ENCODE assay signal across 7 cellular contexts in the genomic region with DNA sequence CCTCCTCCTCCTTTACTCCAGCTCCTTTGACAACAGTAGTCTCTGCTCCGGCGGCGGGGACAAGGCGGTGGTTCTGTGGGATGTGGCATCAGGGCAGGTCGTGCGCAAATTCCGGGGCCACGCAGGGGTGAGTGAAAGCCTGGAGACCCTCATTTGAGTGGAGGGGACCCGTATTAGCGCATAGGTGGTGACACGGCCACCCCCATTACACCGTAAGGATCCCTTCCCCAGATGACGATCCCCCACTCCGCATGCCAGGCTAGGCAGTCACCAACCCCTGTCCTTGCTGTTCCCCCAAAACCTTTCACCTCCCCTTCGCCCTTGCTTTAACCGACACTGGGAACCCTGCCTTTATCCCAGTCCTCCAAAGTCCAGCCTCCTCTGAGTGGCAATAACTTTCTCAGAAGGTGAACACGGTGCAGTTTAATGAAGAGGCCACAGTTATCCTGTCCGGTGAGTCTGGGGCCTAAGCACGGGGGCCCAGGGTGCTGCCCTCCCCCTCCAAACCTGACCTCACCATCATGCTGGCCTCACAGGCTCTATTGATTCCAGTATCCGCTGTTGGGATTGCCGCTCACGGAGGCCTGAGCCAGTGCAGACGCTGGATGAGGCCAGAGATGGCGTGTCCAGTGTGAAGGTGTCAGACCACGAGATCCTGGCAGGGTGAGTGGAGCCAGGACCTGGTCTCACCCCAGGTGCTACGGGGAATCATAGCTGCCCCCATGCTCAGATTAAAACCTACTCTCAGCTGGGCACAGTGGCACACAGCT. TPM values are rescaled to one million over a fixed set of nuclear protein-coding genes. Genes with fewer than 3 reads are reported as not detected.
DNase-seq lines count a peak whose midpoint lies in the region; ATAC-seq, FAIRE-seq and TF ChIP-seq lines count a peak whose summit lies in the region.

No MANE protein-coding gene starts in this region.

- no peak for TF ChIP-seq POLR2A in stomach (IDR thresholded peaks at IDR 0.05)

- H3K27ac ChIP-seq in HL-60 (replicated peaks) (peak overlapping the region; percentile 99), iPS-20b (ENCODE audit: low read length) (peak overlapping the region; percentile 96), stomach (peak overlapping the region; percentile 92 to 98 (median 96))

- H3K9me3 Mint-ChIP-seq in activated naive CD4-positive, alpha-beta T cell treated with anti-CD3 and anti-CD28 coated beads, Interleukin-2, amount 50 U/mL, for 72 hours, result no peaks in the 10 kb centered on the region

- FAIRE-seq in urothelium cell line (lab: Jason Lieb, UNC), result no peak

- H3K4me1 ChIP-seq in iPS-20b (ENCODE audit: insufficient read depth, low read length), result 0 out of 2 replicates have a peak, but pooled peaks cover 5% of the 10 kb centered on the region
- H3K4me1 ChIP-seq in stomach, result peaks cover 33 to 61% (median 51%) of the 10 kb centered on the region in 4 donors

- TF ChIP-seq CTCF in HL-60 (IDR thresholded peaks at IDR 0.05; ENCODE audit: insufficient read depth, low read length) (no peak), stomach (IDR thresholded peaks at IDR 0.05) (no peak)

- H3K27me3 ChIP-seq in HL-60 (ENCODE audit: insufficient read depth, poor library complexity, severe bottlenecking), result no peaks in the 10 kb centered on the region
- H3K27me3 ChIP-seq in iPS-20b (ENCODE audit: insufficient read depth, low read length), result no peaks in the 10 kb centered on the region
- H3K27me3 ChIP-seq in stomach, result no peaks in the 10 kb centered on the region

- peak overlapping the region; percentile 98 to 100 for H3K27ac Mint-ChIP-seq in activated naive CD4-positive, alpha-beta T cell treated with anti-CD3 and anti-CD28 coated beads, Interleukin-2, amount 50 U/mL, for 72 hours

- WGBS in stomach, 5 donors, result 33 to 47% (median 34%) methylated on average over 19 to 26 of the region's 26 CpGs

- peaks cover 30 to 34% of the 10 kb centered on the region in 2 donors for H3K36me3 Mint-ChIP-seq in activated naive CD4-positive, alpha-beta T cell treated with anti-CD3 and anti-CD28 coated beads, Interleukin-2, amount 50 U/mL, for 72 hours

- H3K9me3 ChIP-seq in iPS-20b (ENCODE audit: insufficient read depth, low read depth, low read length), result no peaks in the 10 kb centered on the region
- H3K9me3 ChIP-seq in stomach, result no peaks in the 10 kb centered on the region

- no peak for DNase-seq in HL-60 (ENCODE audit: low read depth in 1 of 2, low spot score in 1 of 2)
- DNase-seq in activated naive CD4-positive, alpha-beta T cell treated with anti-CD3 and anti-CD28 coated beads, Interleukin-2, amount 50 U/mL, for 72 hours (ENCODE audit: low spot score in 2 of 2), result no peak
- no peak for DNase-seq in stomach
- DNase-seq in dermis blood vessel endothelial cell, result no peak
- DNase-seq in activated gamma-delta T cell (lab: John Stamatoyannopoulos, UW), result no peak
- DNase-seq in urothelium cell line (ENCODE audit: low spot score), result no peak

- intact Hi-C loops in stomach (cut with DNase I; ENCODE audit: low total_unique reads), result loop anchor here (10.0 kb wide), 1 partner anchor 106 kb away; no protein-coding TSS in a partner anchor

- peak overlapping the region; percentile 97; the same call in 1 of the 2 replicates for H3K9ac ChIP-seq in iPS-20b (ENCODE audit: low read depth, low read length)

- TF ChIP-seq EP300 in stomach (IDR thresholded peaks at IDR 0.05), result no peak

- peaks cover 36% of the 10 kb centered on the region for H3K36me3 ChIP-seq in iPS-20b (ENCODE audit: insufficient read depth, low read depth, low read length)
- H3K36me3 ChIP-seq in stomach, result peaks cover 29 to 39% (median 37%) of the 10 kb centered on the region in 4 donors

- peak overlapping the region; percentile 86 for H3K4me3 ChIP-seq in HL-60 (replicated peaks; ENCODE audit: insufficient read depth, low read length)
- H3K4me3 ChIP-seq in iPS-20b (ENCODE audit: low read length), result peak overlapping the region; percentile 95
- H3K4me3 ChIP-seq in stomach, result peak overlapping the region; percentile 78 to 97 (median 88)

- no peak for ATAC-seq in activated naive CD4-positive, alpha-beta T cell treated with anti-CD3 and anti-CD28 coated beads, Interleukin-2, amount 50 U/mL, for 72 hours

RNA-seq across cellular contexts. Expression of a gene that starts 3.7 kb away (rescaled TPM):
- 10 to 100 TPM; 14.9 to 21.8 TPM for total RNA-seq in activated naive CD4-positive, alpha-beta T cell treated with anti-CD3 and anti-CD28 coated beads, Interleukin-2, amount 50 U/mL, for 72 hours
- 10 to 100 TPM in 1 of 5 donors, 1 to 10 TPM in 4; 1.4 to 12.9 (median 9.6) TPM for total RNA-seq in stomach
- 10 to 100 TPM; 20.6 to 33.4 (median 32.7) TPM for polyA plus RNA-seq in stomach
- total RNA-seq in dermis blood vessel endothelial cell, result 6.3 and 8.3 TPM in 2 replicates

RNA-seq across cellular contexts. Expression of a gene that starts 3.8 kb away (rescaled TPM):
- 100 to 1,000 TPM; 136 to 174 TPM for total RNA-seq in activated naive CD4-positive, alpha-beta T cell treated with anti-CD3 and anti-CD28 coated beads, Interleukin-2, amount 50 U/mL, for 72 hours
- 100 to 1,000 TPM in 4 of 5 donors, 10 to 100 TPM in 1; 41.7 to 429 (median 117) TPM for total RNA-seq in stomach
- polyA plus RNA-seq in stomach, result 10 to 100 TPM; 20.6 to 59.0 (median 42.1) TPM
- total RNA-seq in dermis blood vessel endothelial cell, result 59.7 and 66.4 TPM in 2 replicates

RNA-seq across cellular contexts. Expression of a gene that starts 11.3 kb away (rescaled TPM):
- total RNA-seq in activated naive CD4-positive, alpha-beta T cell treated with anti-CD3 and anti-CD28 coated beads, Interleukin-2, amount 50 U/mL, for 72 hours, result 100 to 1,000 TPM; 148 to 193 TPM
- total RNA-seq in stomach (100 to 1,000 TPM in 2 of 5 donors, 10 to 100 TPM in 3; 51.7 to 287 (median 82.6) TPM), dermis blood vessel endothelial cell (52.9 and 53.0 TPM in 2 replicates)
- 10 to 100 TPM; 65.1 to 76.0 (median 75.0) TPM for polyA plus RNA-seq in stomach

RNA-seq across cellular contexts. Expression of a gene that starts 17.5 kb away (rescaled TPM):
- total RNA-seq in activated naive CD4-positive, alpha-beta T cell treated with anti-CD3 and anti-CD28 coated beads, Interleukin-2, amount 50 U/mL, for 72 hours, result not detected
- total RNA-seq in stomach (not detected), dermis blood vessel endothelial cell (not detected in 2 replicates)
- polyA plus RNA-seq in stomach, result not detected

RNA-seq across cellular contexts. Expression of a gene that starts 26.1 kb away (rescaled TPM):
- total RNA-seq in activated naive CD4-positive, alpha-beta T cell treated with anti-CD3 and anti-CD28 coated beads, Interleukin-2, amount 50 U/mL, for 72 hours, result 1 to 10 TPM; 7.1 to 9.5 TPM
- total RNA-seq in stomach (10 to 100 TPM in 1 of 5 donors, 1 to 10 TPM in 3, under 1 TPM in 1; 0.29 to 10.9 (median 2.7) TPM), dermis blood vessel endothelial cell (5.8 and 8.0 TPM in 2 replicates)
- polyA plus RNA-seq in stomach, result 1 to 10 TPM; 4.6 to 9.8 (median 5.8) TPM
